ENCODE assay signal across 8 cellular contexts in genomic region chr18:4106407-4107033, GRCh38.
DNase-seq lines count a peak whose midpoint lies in the region; ATAC-seq and TF ChIP-seq lines count a peak whose summit lies in the region.

No MANE protein-coding gene starts in this region.

- no peak overlapping the region for H3K27ac Mint-ChIP-seq in activated CD4-positive, alpha-beta memory T cell treated with anti-CD3 and anti-CD28 coated beads for 36 hours
- H3K27ac Mint-ChIP-seq in endodermal cell, result peak overlapping the region; percentile 15

- peak; percentile 59 for ATAC-seq in mucosa of descending colon

- H3K4me3 Mint-ChIP-seq in activated CD4-positive, alpha-beta memory T cell treated with anti-CD3 and anti-CD28 coated beads for 36 hours, result no peak overlapping the region
- H3K4me3 Mint-ChIP-seq in endodermal cell, result no peak overlapping the region

- CTCF ChIA-PET in activated CD4-positive, alpha-beta memory T cell treated with anti-CD3 and anti-CD28 coated beads for 36 hours (lab: Charles Lee), result interaction anchor here (0.6 to 3.8 kb wide), 18 partner anchors 9 to 954 kb away, joined by 3 to 49 read pairs (median 4); no protein-coding TSS in a partner anchor

- H3K4me1 Mint-ChIP-seq in activated CD4-positive, alpha-beta memory T cell treated with anti-CD3 and anti-CD28 coated beads for 36 hours (ENCODE audit: low read depth), result no peaks in the 10 kb centered on the region
- H3K4me1 Mint-ChIP-seq in endodermal cell, result peaks cover 12% of the 10 kb centered on the region

- 66 to 83% methylated on average over 7 to 12 of the region's 13 CpGs for WGBS in endodermal cell (ENCODE audit: insufficient coverage in 1 of 2, insufficient read length in 1 of 2), 2 experiments

- no peaks in the 10 kb centered on the region for H3K9me3 Mint-ChIP-seq in activated CD4-positive, alpha-beta memory T cell treated with anti-CD3 and anti-CD28 coated beads for 36 hours
- H3K9me3 Mint-ChIP-seq in endodermal cell, result no peaks in the 10 kb centered on the region

- H3K4me1 ChIP-seq in endodermal cell (ENCODE audit: control insufficient read depth, insufficient read depth, low read length) (no peaks in the 10 kb centered on the region), mucosa of descending colon (ENCODE audit: low read depth) (no peaks in the 10 kb centered on the region)

- POLR2A ChIA-PET in activated CD4-positive, alpha-beta memory T cell treated with anti-CD3 and anti-CD28 coated beads for 36 hours (lab: Charles Lee), result no interaction called here

- H3K4me3 ChIP-seq in HFF-Myc (replicated peaks; ENCODE audit: low read depth, low read length) (no peak overlapping the region), endodermal cell (ENCODE audit: low read length) (no peak overlapping the region), mucosa of descending colon (no peak overlapping the region)

- no peaks in the 10 kb centered on the region for H3K36me3 Mint-ChIP-seq in activated CD4-positive, alpha-beta memory T cell treated with anti-CD3 and anti-CD28 coated beads for 36 hours
- H3K36me3 Mint-ChIP-seq in endodermal cell (ENCODE audit: low read depth), result peaks cover 3% of the 10 kb centered on the region

- intact Hi-C loops in activated CD4-positive, alpha-beta memory T cell treated with anti-CD3 and anti-CD28 coated beads for 36 hours (cut with micrococcal nuclease), result loop anchor here (1.0 kb wide), 1 partner anchor 951 kb away; no protein-coding TSS in a partner anchor
- intact Hi-C loops in mucosa of descending colon (cut with DNase I, micrococcal nuclease), result no loop called here

- no peaks in the 10 kb centered on the region for H3K27me3 Mint-ChIP-seq in activated CD4-positive, alpha-beta memory T cell treated with anti-CD3 and anti-CD28 coated beads for 36 hours
- H3K27me3 Mint-ChIP-seq in endodermal cell (ENCODE audit: insufficient read depth), result no peaks in the 10 kb centered on the region

- DNase-seq in NCI-H2081 (lab: John Stamatoyannopoulos, UW), result peak; percentile 33 to 45
- no peak for DNase-seq in NCI-H2081 treated with DMSO at 0.1 percent for 48 hours (lab: John Stamatoyannopoulos, UW)
- DNase-seq in HFF-Myc (ENCODE audit: extremely low read depth, low read depth), result peak; percentile 31
- DNase-seq in NCI-H2171 (lab: John Stamatoyannopoulos, UW), result peak; percentile 27
- DNase-seq in activated CD4-positive, alpha-beta memory T cell treated with anti-CD3 and anti-CD28 coated beads for 36 hours, result peak; percentile 70
- peak; percentile 92 for DNase-seq in endodermal cell
- peak in 2 of 3 donors; percentile 44 to 83 for DNase-seq in mucosa of descending colon
- peak in 5 of 6 experiments; percentile 7 to 56 (median 29) for DNase-seq in stimulated activated naive CD4-positive, alpha-beta T cell (lab: John Stamatoyannopoulos, UW)

- no peaks in the 10 kb centered on the region for H3K27me3 ChIP-seq in endodermal cell (ENCODE audit: control insufficient read depth, insufficient read depth, low read length, poor library complexity, severe bottlenecking)

- H3K9ac ChIP-seq in endodermal cell (ENCODE audit: extremely low read depth, low read length, poor library complexity, severe bottlenecking), result no peak overlapping the region

- H3K9me3 ChIP-seq in endodermal cell (ENCODE audit: control insufficient read depth, low read length), result no peaks in the 10 kb centered on the region
- H3K9me3 ChIP-seq in mucosa of descending colon, result no peaks in the 10 kb centered on the region

- H3K27ac ChIP-seq in endodermal cell (ENCODE audit: low read depth, low read length), result peak overlapping the region; percentile 39

- TF ChIP-seq CTCF in HFF-Myc (IDR thresholded peaks at IDR 0.05; ENCODE audit: low read depth, low read length, missing control alignments), result peak; percentile 78
- TF ChIP-seq CTCF in endodermal cell (conservative IDR thresholded peaks at IDR 0.05), result peak; percentile 91
- TF ChIP-seq CTCF in mucosa of descending colon (IDR thresholded peaks at IDR 0.05), result peak; percentile 36

- H3K36me3 ChIP-seq in endodermal cell (ENCODE audit: control insufficient read depth, insufficient read depth, low read length) (no peaks in the 10 kb centered on the region), mucosa of descending colon (ENCODE audit: low read depth) (no peaks in the 10 kb centered on the region)

Comparison
In these comparisons a context has a peak if more than half of its experiments do, and no peak if none do; other contexts are left out.
1. CTCF ChIP-seq: peak in every context shown above with its lines; median percentile 91 in endodermal cell; 78 in HFF-Myc; 36 in mucosa of descending colon.